ENCODE assay signal across 20 cellular contexts in the genomic region with DNA sequence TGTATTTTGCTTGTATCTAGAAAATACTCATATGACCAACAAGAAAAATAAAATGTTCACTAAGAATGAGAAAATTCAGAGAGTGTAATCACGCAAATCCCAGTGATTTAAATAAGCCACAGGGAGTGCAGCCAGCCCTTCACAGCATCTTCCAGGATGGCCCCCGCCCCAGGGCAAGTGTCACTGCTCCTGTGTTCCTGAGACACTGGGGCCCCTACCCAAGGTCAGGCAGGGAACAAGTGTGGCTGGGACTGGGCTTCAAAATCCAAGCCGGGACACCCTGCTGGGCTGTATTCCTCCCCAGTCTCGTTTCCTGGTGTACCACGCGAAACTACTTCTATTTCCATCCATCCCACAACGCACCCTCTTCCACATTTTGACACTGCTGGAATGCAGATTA. TPM values are rescaled to one million over a fixed set of nuclear protein-coding genes. Genes with fewer than 3 reads are reported as not detected.
A peak's percentile ranks its signal among the peaks of the same experiment; 100 is the strongest.
DNase-seq lines count a peak whose midpoint lies in the region; ATAC-seq, FAIRE-seq and TF ChIP-seq lines count a peak whose summit lies in the region.
"Had no signal": no experiment of that assay in that cellular context is flagged by ENCODE, and none has a peak within 500 bp of the region (broad histone marks: within the 10 kb centered on the region; RNA-seq: fewer than 3 reads in every experiment).

No MANE protein-coding gene starts in this region.

- no peak for TF ChIP-seq POLR2A in H54 (IDR thresholded peaks at IDR 0.05; ENCODE audit: low read depth, low read length)

- no peak for TF ChIP-seq CTCF in RWPE1 (conservative IDR thresholded peaks at IDR 0.05; ENCODE audit: low read depth)

- H3K9ac ChIP-seq in subcutaneous abdominal adipose tissue (ENCODE audit: low read length in 5 of 5) = no peak overlapping the region
- H3K9ac ChIP-seq: BLaER1 treated with 17β-estradiol and CSF1 and Interleukin-3, amounts not matched to agents 10 nM and 100 nM had no signal

- no peaks in the 10 kb centered on the region for H3K9me3 Mint-ChIP-seq in memory B cell
- H3K9me3 Mint-ChIP-seq: CD4-positive, CD25-positive, alpha-beta regulatory T cell; GM23338; H9 had no signal

- H3K27ac ChIP-seq in right cardiac atrium (ENCODE audit: low read length) = no peak overlapping the region
- H3K27ac ChIP-seq in RWPE1 = 0 out of 2 replicates have a peak overlapping the region, but pooled peaks have one; percentile 15
- peak overlapping the region; percentile 89 for H3K27ac ChIP-seq in subcutaneous abdominal adipose tissue (ENCODE audit: low read depth, low read length)
- H3K27ac ChIP-seq: 22Rv1; BLaER1 treated with 17β-estradiol and CSF1 and Interleukin-3, amounts not matched to agents 10 nM and 100 nM had no signal

- WGBS in right cardiac atrium = 68% methylated on average over 7 of the region's 7 CpGs

- H3K4me1 Mint-ChIP-seq in memory B cell = peaks cover 9% of the 10 kb centered on the region

- CTCF ChIA-PET in RWPE1 (lab: Yijun Ruan, JAX) = no interaction called here

- no peaks in the 10 kb centered on the region for H3K27me3 Mint-ChIP-seq in memory B cell
- H3K27me3 Mint-ChIP-seq: CD4-positive, CD25-positive, alpha-beta regulatory T cell had no signal

- no peaks in the 10 kb centered on the region for H3K9me3 ChIP-seq in right cardiac atrium (ENCODE audit: control insufficient read depth, low read length)
- no peaks in the 10 kb centered on the region for H3K9me3 ChIP-seq in subcutaneous abdominal adipose tissue (ENCODE audit: control insufficient read depth in 5 of 5, low read length in 5 of 5)
- H3K9me3 ChIP-seq: BLaER1 treated with 17β-estradiol and CSF1 and Interleukin-3, amounts not matched to agents 10 nM and 100 nM had no signal

- POLR2A ChIA-PET in RWPE1 (lab: Yijun Ruan, JAX; ENCODE audit: low non-redundant PET) = interaction anchor here (0.7 kb wide), 1 partner anchor 139 kb away, joined by 3 read pairs; no protein-coding TSS in a partner anchor

- no peaks in the 10 kb centered on the region for H3K27me3 ChIP-seq in right cardiac atrium (ENCODE audit: control insufficient read depth, insufficient read depth)
- no peaks in the 10 kb centered on the region for H3K27me3 ChIP-seq in subcutaneous abdominal adipose tissue (ENCODE audit: control insufficient read depth in 5 of 5, insufficient read depth in 4 of 5, low read length in 5 of 5)
- H3K27me3 ChIP-seq: BLaER1 treated with 17β-estradiol and CSF1 and Interleukin-3, amounts not matched to agents 10 nM and 100 nM had no signal

- H3K4me3 ChIP-seq in right cardiac atrium (ENCODE audit: low read length) (no peak overlapping the region), subcutaneous abdominal adipose tissue (ENCODE audit: low read depth in 1 of 5, low read length in 5 of 5) (no peak overlapping the region)
- H3K4me3 ChIP-seq: BLaER1 treated with 17β-estradiol and CSF1 and Interleukin-3, amounts not matched to agents 10 nM and 100 nM; GM12878; GM23338 had no signal

- intact Hi-C loops in Right ventricle myocardium inferior (cut with DNase I) = no loop called here
- intact Hi-C loops in right cardiac atrium (cut with DNase I) = no loop called here

- H3K27ac Mint-ChIP-seq in memory B cell = peak overlapping the region; percentile 37
- H3K27ac Mint-ChIP-seq: CD4-positive, CD25-positive, alpha-beta regulatory T cell; GM23338 had no signal

- ATAC-seq in Right ventricle myocardium inferior = no peak
- ATAC-seq in right cardiac atrium = no peak
- no peak for ATAC-seq in memory B cell (ENCODE audit: low read depth)
- ATAC-seq in GM21529 (IDR thresholded peaks at IDR 0.05; ENCODE audit: unreplicated experiment) = no peak
- ATAC-seq: GM12878, GM23338 had no signal

- DNase-seq in Right ventricle myocardium inferior (ENCODE audit: missing footprints) (peak; percentile 2), right cardiac atrium (no peak), RWPE1 (ENCODE audit: low spot score) (no peak), memory B cell (ENCODE audit: low spot score in 2 of 2) (no peak), H54 (ENCODE audit: insufficient read length, low spot score) (no peak)
- no peak for DNase-seq in activated effector memory CD4-positive, alpha-beta T cell treated with anti-CD3 and anti-CD28 coated beads, Interleukin-2, amount 50 U/mL, for 16 hours
- DNase-seq: ACHN; Calu3; CD4-positive, CD25-positive, alpha-beta regulatory T cell; DMS 273 treated with DMSO at 0.1 percent for 48 hours; H9 had no signal

- no peak overlapping the region for H3K4me3 Mint-ChIP-seq in memory B cell
- H3K4me3 Mint-ChIP-seq: CD4-positive, CD25-positive, alpha-beta regulatory T cell; GM23338; H9 had no signal

- H3K4me1 ChIP-seq in right cardiac atrium (ENCODE audit: control insufficient read depth, insufficient read depth, low read length) (peaks cover 9% of the 10 kb centered on the region), subcutaneous abdominal adipose tissue (ENCODE audit: control insufficient read depth in 5 of 5, insufficient read depth in 5 of 5, low read length in 5 of 5) (peaks cover 8 to 83% (median 72%) of the 10 kb centered on the region in 5 donors)

- no peak for FAIRE-seq in H54 (lab: Jason Lieb, UNC)
- FAIRE-seq: GM12878, GM18507 had no signal

- H3K36me3 Mint-ChIP-seq in memory B cell = peaks cover 18% of the 10 kb centered on the region

- H3K36me3 ChIP-seq in subcutaneous abdominal adipose tissue (ENCODE audit: control insufficient read depth in 5 of 5, insufficient read depth in 5 of 5, low read length in 5 of 5) = peaks cover 0 to 46% (median 29%) of the 10 kb centered on the region in 5 donors

RNA-seq across cellular contexts. Expression of a gene that starts 18.1 kb away (rescaled TPM):
- total RNA-seq in Right ventricle myocardium inferior (not detected), right cardiac atrium (under 1 TPM; 0.23 to 0.41 (median 0.30) TPM)
- 0.25 TPM for polyA plus RNA-seq in right cardiac atrium
- total RNA-seq: Daoy, HT1080 had no signal

RNA-seq across cellular contexts. Expression of a gene that starts 26.4 kb away (rescaled TPM):
- not detected for total RNA-seq in Right ventricle myocardium inferior
- not detected for total RNA-seq in right cardiac atrium
- polyA plus RNA-seq in right cardiac atrium = 0.11 TPM
- total RNA-seq: Calu3; CD4-positive, CD25-positive, alpha-beta regulatory T cell; Daoy; GM12878 had no signal
- polyA plus RNA-seq: CD4-positive, CD25-positive, alpha-beta regulatory T cell had no signal

RNA-seq across cellular contexts. Expression of a gene that starts 40.5 kb away (rescaled TPM):
- 114 TPM for total RNA-seq in Right ventricle myocardium inferior
- total RNA-seq in right cardiac atrium = 100 to 1,000 TPM; 119 to 131 (median 125) TPM
- 94.9 TPM for polyA plus RNA-seq in right cardiac atrium

RNA-seq across cellular contexts. Expression of a gene that starts 53.4 kb away (rescaled TPM):
- total RNA-seq in Right ventricle myocardium inferior (22.7 TPM), right cardiac atrium (10 to 100 TPM; 16.9 to 22.6 (median 20.2) TPM)
- polyA plus RNA-seq in right cardiac atrium = 25.3 TPM
